ENCODE assay signal across 17 cellular contexts in the genomic region with DNA sequence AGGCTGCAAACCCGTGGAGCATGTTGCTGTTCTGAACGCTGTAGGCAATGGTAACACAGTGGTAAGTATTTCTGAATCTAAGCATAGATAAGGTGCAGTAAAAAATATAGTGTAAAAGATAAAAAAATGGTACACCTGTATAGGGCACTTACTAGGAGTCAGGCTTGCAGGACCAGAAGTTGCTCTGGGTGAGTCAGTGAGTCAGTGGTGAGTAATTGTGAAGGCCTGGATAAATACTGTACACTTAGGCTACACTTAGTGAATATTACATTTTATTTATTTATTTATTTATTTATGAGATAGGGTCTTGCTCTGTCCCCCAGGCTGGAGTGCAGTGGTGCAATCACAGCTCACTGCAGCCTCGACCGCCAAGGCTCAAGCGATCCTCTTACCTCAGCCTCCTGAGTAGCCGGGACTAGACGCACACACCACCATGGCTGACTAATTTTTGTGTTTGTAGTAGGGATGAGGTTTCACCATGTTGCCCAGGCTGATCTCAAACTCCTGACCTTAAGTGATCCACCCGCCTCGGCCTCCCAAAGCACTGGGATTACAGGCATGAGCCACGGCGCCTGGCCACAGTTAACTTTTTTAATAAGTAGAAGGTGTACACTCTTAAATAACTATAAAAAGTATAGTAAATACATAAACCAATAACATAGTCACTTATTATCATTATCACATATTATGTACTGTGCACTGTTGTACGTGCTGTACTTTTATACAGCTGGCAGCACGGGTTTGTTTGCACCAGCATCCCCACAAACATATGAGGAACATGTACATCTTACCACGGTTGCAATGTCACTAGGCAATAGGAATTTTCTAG.
DNase-seq lines count a peak whose midpoint lies in the region; ATAC-seq, FAIRE-seq and TF ChIP-seq lines count a peak whose summit lies in the region.
"Had no signal": no experiment of that assay in that cellular context is flagged by ENCODE, and none has a peak within 500 bp of the region (broad histone marks: within the 10 kb centered on the region; RNA-seq: fewer than 3 reads in every experiment).

No MANE protein-coding gene starts in this region.

- intact Hi-C loops in prostate gland (cut with DNase I) = no loop called here

- 83% methylated on average over 14 of the region's 14 CpGs for WGBS in prostate gland
- WGBS in upper lobe of left lung, 2 donors = 95% methylated on average over 14 of the region's 14 CpGs

- FAIRE-seq in RCC 7860 (lab: Jason Lieb, UNC) = peak; percentile 65

- peaks cover 26% of the 10 kb centered on the region for H3K4me1 ChIP-seq in prostate gland (replicated peaks)
- H3K4me1 ChIP-seq in upper lobe of left lung = peaks cover 31 to 56% (median 36%) of the 10 kb centered on the region in 4 donors

- no peak for TF ChIP-seq POLR2A in prostate gland (IDR thresholded peaks at IDR 0.05)
- TF ChIP-seq POLR2A in upper lobe of left lung (IDR thresholded peaks at IDR 0.05) = no peak

- ATAC-seq in HG03045 (IDR thresholded peaks at IDR 0.05; ENCODE audit: unreplicated experiment) = no peak
- ATAC-seq in upper lobe of left lung (ENCODE audit: low FRiP score in 2 of 2) = no peak
- ATAC-seq: activated CD4-positive, alpha-beta T cell treated with anti-CD3 and anti-CD28 coated beads for 36 hours had no signal

- no peak for TF ChIP-seq EP300 in upper lobe of left lung (IDR thresholded peaks at IDR 0.05)

- peak overlapping the region in 1 of 2 donors; percentile 68 for H3K27ac ChIP-seq in prostate gland
- H3K27ac ChIP-seq in upper lobe of left lung = no peak overlapping the region

- H3K4me3 ChIP-seq in epithelial cell of esophagus (ENCODE audit: low read length) (no peak overlapping the region), prostate gland (no peak overlapping the region), upper lobe of left lung (no peak overlapping the region)

- no peaks in the 10 kb centered on the region for H3K27me3 ChIP-seq in prostate gland (replicated peaks; ENCODE audit: insufficient read depth)
- H3K27me3 ChIP-seq in upper lobe of left lung = no peaks in the 10 kb centered on the region

- no peaks in the 10 kb centered on the region for H3K9me3 ChIP-seq in prostate gland
- no peaks in the 10 kb centered on the region for H3K9me3 ChIP-seq in upper lobe of left lung

- no peak for TF ChIP-seq CTCF in epithelial cell of esophagus (IDR thresholded peaks at IDR 0.05; ENCODE audit: insufficient read depth, low read depth, low read length, missing control alignments)
- no peak for TF ChIP-seq CTCF in prostate gland (IDR thresholded peaks at IDR 0.05)
- no peak for TF ChIP-seq CTCF in upper lobe of left lung (IDR thresholded peaks at IDR 0.05)

- peak; percentile 71 for DNase-seq in HCEC 1CT
- peak; percentile 47 for DNase-seq in RCC 7860 (ENCODE audit: low spot score)
- DNase-seq in epithelial cell of esophagus (ENCODE audit: low read depth) = peak; percentile 90
- DNase-seq in prostate gland (ENCODE audit: low spot score) = peak; percentile 42
- DNase-seq in upper lobe of left lung = no peak
- no peak for DNase-seq in SK-N-DZ (ENCODE audit: low spot score)
- DNase-seq: activated CD4-positive, alpha-beta T cell treated with anti-CD3 and anti-CD28 coated beads for 36 hours; activated naive CD4-positive, alpha-beta T cell treated with anti-CD3 and anti-CD28 coated beads, Interleukin-2, amount 50 U/mL, for 16 hours; DND-41; effector memory CD4-positive, alpha-beta T cell; GOT3; immature natural killer cell; mesendoderm; NCI-H2081 treated with DMSO at 0.1 percent for 48 hours; SHP77 treated with DMSO at 0.1 percent for 48 hours; substantia nigra had no signal

- H3K36me3 ChIP-seq in prostate gland (no peaks in the 10 kb centered on the region), upper lobe of left lung (no peaks in the 10 kb centered on the region)

Comparison
In these comparisons a context has a peak if more than half of its experiments do, and no peak if none do; other contexts are left out.
1. DNase-seq: peak in HCEC 1CT (single experiment), RCC 7860 (single experiment), epithelial cell of esophagus (single experiment) and prostate gland (single experiment); none in upper lobe of left lung (0 of 2) and SK-N-DZ (single experiment).